6 cellular contexts compared by ENCODE assay signal in genomic region chr14:23307687-23308644, GRCh38. TPM values are rescaled to one million over a fixed set of nuclear protein-coding genes. Genes with fewer than 3 reads are reported as not detected.
DNase-seq lines count a peak whose midpoint lies in the region; ATAC-seq and TF ChIP-seq lines count a peak whose summit lies in the region.

No MANE protein-coding gene starts in this region.

- no peaks in the 10 kb centered on the region for H3K27me3 ChIP-seq in suprapubic skin

- H3K9me3 ChIP-seq in suprapubic skin = no peaks in the 10 kb centered on the region

- peaks cover 29% of the 10 kb centered on the region for H3K36me3 ChIP-seq in suprapubic skin

- POLR2A ChIA-PET in activated CD4-positive, alpha-beta T cell treated with anti-CD3 and anti-CD28 coated beads for 36 hours (lab: Charles Lee) = no interaction called here

- intact Hi-C loops in activated CD4-positive, alpha-beta T cell treated with anti-CD3 and anti-CD28 coated beads for 36 hours (cut with DNase I, micrococcal nuclease) = loop anchor here in 1 of 2 experiments (10.0 kb wide), 2 partner anchors 723 to 1853 kb away; partner anchors contain the start of genes CHD8 and DAD1

- peaks cover 39% of the 10 kb centered on the region for H3K4me1 ChIP-seq in suprapubic skin

- TF ChIP-seq CTCF in fibroblast of villous mesenchyme (IDR thresholded peaks at IDR 0.05; ENCODE audit: insufficient read depth, low read depth, low read length) (no peak), suprapubic skin (IDR thresholded peaks at IDR 0.05) (no peak)

- DNase-seq in RPMI7951 (ENCODE audit: low read depth) (peak; percentile 70), fibroblast of villous mesenchyme (ENCODE audit: low read depth) (peak; percentile 9), suprapubic skin (ENCODE audit: low spot score in 2 of 2) (peak; percentile 40 to 72), NCI-H1436 (lab: John Stamatoyannopoulos, UW) (no peak), DMS53 treated with DMSO at 0.1 percent for 48 hours (lab: John Stamatoyannopoulos, UW; ENCODE audit: unreplicated experiment) (no peak)
- DNase-seq in activated CD4-positive, alpha-beta T cell treated with anti-CD3 and anti-CD28 coated beads for 36 hours = no peak

- no peaks in the 10 kb centered on the region for H3K36me3 Mint-ChIP-seq in activated CD4-positive, alpha-beta T cell treated with anti-CD3 and anti-CD28 coated beads for 36 hours (ENCODE audit: low read depth)

- peaks cover 2% of the 10 kb centered on the region for H3K9me3 Mint-ChIP-seq in activated CD4-positive, alpha-beta T cell treated with anti-CD3 and anti-CD28 coated beads for 36 hours (ENCODE audit: low read depth)

- no peak for TF ChIP-seq EP300 in suprapubic skin (IDR thresholded peaks at IDR 0.05)

- no peak for TF ChIP-seq POLR2A in suprapubic skin (IDR thresholded peaks at IDR 0.05)

- H3K27ac Mint-ChIP-seq in activated CD4-positive, alpha-beta T cell treated with anti-CD3 and anti-CD28 coated beads for 36 hours = no peak overlapping the region

- no peak for ATAC-seq in activated CD4-positive, alpha-beta T cell treated with anti-CD3 and anti-CD28 coated beads for 36 hours

- CTCF ChIA-PET in activated CD4-positive, alpha-beta T cell treated with anti-CD3 and anti-CD28 coated beads for 36 hours (lab: Charles Lee) = interaction anchor here (0.6 to 1.7 kb wide), 2 partner anchors 13 to 181 kb away, joined by 3 to 7 read pairs; partner anchors contain the start of gene PABPN1

- peaks cover 4% of the 10 kb centered on the region for H3K4me1 Mint-ChIP-seq in activated CD4-positive, alpha-beta T cell treated with anti-CD3 and anti-CD28 coated beads for 36 hours

- H3K4me3 ChIP-seq in fibroblast of villous mesenchyme (ENCODE audit: low read depth, low read length) (peak overlapping the region; percentile 94), suprapubic skin (peak overlapping the region; percentile 67)

- peak overlapping the region; percentile 88 for H3K27ac ChIP-seq in suprapubic skin

- WGBS in suprapubic skin = 78% methylated on average over 21 of the region's 22 CpGs

- H3K4me3 Mint-ChIP-seq in activated CD4-positive, alpha-beta T cell treated with anti-CD3 and anti-CD28 coated beads for 36 hours = no peak overlapping the region

- H3K27me3 Mint-ChIP-seq in activated CD4-positive, alpha-beta T cell treated with anti-CD3 and anti-CD28 coated beads for 36 hours = peaks cover 20% of the 10 kb centered on the region

RNA-seq across cellular contexts. Expression of gene BCL2L2, which starts 1.3 kb away (rescaled TPM):
- 7.1 and 9.5 TPM in 2 replicates for total RNA-seq in RPMI7951 (2014; rRNA removed; shearing (Covaris generic))
- total RNA-seq in fibroblast of villous mesenchyme (17.7 and 20.7 TPM in 2 replicates), suprapubic skin (10 to 100 TPM; 35.4 to 48.4 (median 44.7) TPM)
- total RNA-seq in activated CD4-positive, alpha-beta T cell treated with anti-CD3 and anti-CD28 coated beads for 36 hours = 1 to 10 TPM in 1 of 2 experiments, under 1 TPM in 1; 0.73 to 1.2 TPM

RNA-seq across cellular contexts. Expression of gene PPP1R3E, which starts 5.3 kb away (rescaled TPM):
- 3.0 and 4.3 TPM in 2 replicates for total RNA-seq in RPMI7951 (2014; rRNA removed; shearing (Covaris generic))
- 3.0 and 5.8 TPM in 2 replicates for total RNA-seq in fibroblast of villous mesenchyme
- 10 to 100 TPM; 15.3 to 29.9 (median 22.5) TPM for total RNA-seq in suprapubic skin
- total RNA-seq in activated CD4-positive, alpha-beta T cell treated with anti-CD3 and anti-CD28 coated beads for 36 hours = 10 to 100 TPM; 30.9 to 44.6 TPM

RNA-seq across cellular contexts. Expression of gene PABPN1, which starts 13.3 kb away (rescaled TPM):
- 45.6 and 49.7 TPM in 2 replicates for total RNA-seq in RPMI7951 (2014; rRNA removed; shearing (Covaris generic))
- total RNA-seq in fibroblast of villous mesenchyme (51.2 and 75.1 TPM in 2 replicates), suprapubic skin (100 to 1,000 TPM in 1 of 4 donors, 10 to 100 TPM in 3; 45.1 to 109 (median 58.8) TPM)
- 100 to 1,000 TPM; 237 to 338 TPM for total RNA-seq in activated CD4-positive, alpha-beta T cell treated with anti-CD3 and anti-CD28 coated beads for 36 hours

RNA-seq across cellular contexts. Expression of gene HOMEZ, which starts 22.0 kb away (rescaled TPM):
- 6.4 and 9.9 TPM in 2 replicates for total RNA-seq in RPMI7951 (2014; rRNA removed; shearing (Covaris generic))
- total RNA-seq in fibroblast of villous mesenchyme = 4.2 and 6.0 TPM in 2 replicates
- 10 to 100 TPM in 1 of 4 donors, 1 to 10 TPM in 3; 7.8 to 13.1 (median 8.5) TPM for total RNA-seq in suprapubic skin
- 10 to 100 TPM; 13.7 to 17.5 TPM for total RNA-seq in activated CD4-positive, alpha-beta T cell treated with anti-CD3 and anti-CD28 coated beads for 36 hours

RNA-seq across cellular contexts. Expression of gene SLC22A17, which starts 44.7 kb away (rescaled TPM):
- total RNA-seq in RPMI7951 (2014; rRNA removed; shearing (Covaris generic)) = 7.4 and 10.4 TPM in 2 replicates
- total RNA-seq in fibroblast of villous mesenchyme (14.8 and 16.4 TPM in 2 replicates), suprapubic skin (10 to 100 TPM; 15.4 to 67.6 (median 22.5) TPM)
- total RNA-seq in activated CD4-positive, alpha-beta T cell treated with anti-CD3 and anti-CD28 coated beads for 36 hours = 1 to 10 TPM; 4.7 to 5.3 TPM

Comparison
In these comparisons a context has a peak if more than half of its experiments do, and no peak if none do; other contexts are left out.
1. DNase-seq: peak in RPMI7951 (single experiment), fibroblast of villous mesenchyme (single experiment) and suprapubic skin (2 of 2); none in NCI-H1436 (single experiment), DMS53 treated with DMSO at 0.1 percent for 48 hours (single experiment) and activated CD4-positive, alpha-beta T cell treated with anti-CD3 and anti-CD28 coated beads for 36 hours (single experiment).